Comparison of ENCODE assay signal across 1 cellular context in genomic region chr11:102924851-102925380, GRCh38.
TF ChIP-seq lines count a peak whose summit lies in the region.

No MANE protein-coding gene starts in this region.

TF ChIP-seq in WTC11, 78 proteins besides CTCF, POLR2A, EP300 and RAD21:
- TF ChIP-seq USF2 (CRISPR knock-in tag; IDR thresholded peaks at IDR 0.05) (no peak), AFF4 (CRISPR knock-in tag; IDR thresholded peaks at IDR 0.05; ENCODE audit: borderline replicate concordance) (no peak), RORB (CRISPR knock-in tag; IDR thresholded peaks at IDR 0.05) (no peak), RELA (CRISPR knock-in tag; IDR thresholded peaks at IDR 0.05; ENCODE audit: borderline replicate concordance) (no peak), STAT6 (CRISPR knock-in tag; conservative IDR thresholded peaks at IDR 0.05; ENCODE audit: low read depth) (no peak), ZNF512 (CRISPR knock-in tag; IDR thresholded peaks at IDR 0.05; ENCODE audit: borderline replicate concordance) (no peak)
